Comparison of ENCODE assay signal across 16 cellular contexts in genomic region chr11:64406221-64406946, GRCh38. TPM values are rescaled to one million over a fixed set of nuclear protein-coding genes. Genes with fewer than 3 reads are reported as not detected.
DNase-seq lines count a peak whose midpoint lies in the region; ATAC-seq and TF ChIP-seq lines count a peak whose summit lies in the region.
"Had no signal": no experiment of that assay in that cellular context is flagged by ENCODE, and none has a peak within 500 bp of the region (broad histone marks: within the 10 kb centered on the region; RNA-seq: fewer than 3 reads in every experiment).

No MANE protein-coding gene starts in this region.

- H3K4me3 ChIP-seq in fibroblast of the aortic adventitia (ENCODE audit: low read depth, low read length) (no peak overlapping the region), right lobe of liver (no peak overlapping the region), testis (no peak overlapping the region)
- H3K4me3 ChIP-seq: HAP-1, lung had no signal

- POLR2A ChIA-PET in activated CD8-positive, alpha-beta T cell treated with anti-CD3 and anti-CD28 coated beads, Interleukin-2, amount 10 ng/mL, durations not matched to agents 7 days and 5 days (lab: Charles Lee): no interaction called here

- H3K9me3 Mint-ChIP-seq in activated CD8-positive, alpha-beta T cell treated with anti-CD3 and anti-CD28 coated beads, Interleukin-2, amount 10 ng/mL, durations not matched to agents 7 days and 5 days (ENCODE audit: insufficient read depth): no peaks in the 10 kb centered on the region
- H3K9me3 Mint-ChIP-seq: activated naive CD8-positive, alpha-beta T cell treated with anti-CD3 and anti-CD28 coated beads, Interleukin-2, amount 10 ng/mL, durations not matched to agents 7 days and 5 days had no signal

- CTCF ChIA-PET in activated CD8-positive, alpha-beta T cell treated with anti-CD3 and anti-CD28 coated beads, Interleukin-2, amount 10 ng/mL, durations not matched to agents 7 days and 5 days (lab: Charles Lee): interaction anchor here (0.7 to 1.4 kb wide), 3 partner anchors 42 to 53 kb away, joined by 3 to 5 read pairs (median 3); no protein-coding TSS in a partner anchor

- no peak overlapping the region for H3K4me3 Mint-ChIP-seq in activated CD8-positive, alpha-beta T cell treated with anti-CD3 and anti-CD28 coated beads, Interleukin-2, amount 10 ng/mL, durations not matched to agents 7 days and 5 days
- H3K4me3 Mint-ChIP-seq: activated naive CD8-positive, alpha-beta T cell treated with anti-CD3 and anti-CD28 coated beads, Interleukin-2, amount 10 ng/mL, durations not matched to agents 7 days and 5 days; T-cell had no signal

- intact Hi-C loops in right lobe of liver (cut with DNase I) (no loop called here), testis (cut with DNase I; ENCODE audit: low total_unique reads) (no loop called here)

- H3K9me3 ChIP-seq in right lobe of liver (no peaks in the 10 kb centered on the region), testis (no peaks in the 10 kb centered on the region)

- WGBS in right lobe of liver (ENCODE audit: insufficient coverage, low coverage, low lambda C conversion rate, missing lambda C conversion rate): 48% methylated on average over 3 of the region's 10 CpGs
- WGBS in testis, 2 donors: 48 to 51% methylated on average over 8 to 10 of the region's 10 CpGs

- H3K27ac Mint-ChIP-seq in activated CD8-positive, alpha-beta T cell treated with anti-CD3 and anti-CD28 coated beads, Interleukin-2, amount 10 ng/mL, durations not matched to agents 7 days and 5 days: no peak overlapping the region
- H3K27ac Mint-ChIP-seq: activated naive CD8-positive, alpha-beta T cell treated with anti-CD3 and anti-CD28 coated beads, Interleukin-2, amount 10 ng/mL, durations not matched to agents 7 days and 5 days; T-cell had no signal

- TF ChIP-seq CTCF in fibroblast of the aortic adventitia (IDR thresholded peaks at IDR 0.05; ENCODE audit: insufficient read depth, low read length): no peak
- no peak for TF ChIP-seq CTCF in right lobe of liver (IDR thresholded peaks at IDR 0.05)
- no peak for TF ChIP-seq CTCF in testis (IDR thresholded peaks at IDR 0.05)

- no peaks in the 10 kb centered on the region for H3K4me1 Mint-ChIP-seq in activated CD8-positive, alpha-beta T cell treated with anti-CD3 and anti-CD28 coated beads, Interleukin-2, amount 10 ng/mL, durations not matched to agents 7 days and 5 days (ENCODE audit: low read depth)
- H3K4me1 Mint-ChIP-seq: activated naive CD8-positive, alpha-beta T cell treated with anti-CD3 and anti-CD28 coated beads, Interleukin-2, amount 10 ng/mL, durations not matched to agents 7 days and 5 days had no signal

- H3K4me1 ChIP-seq in right lobe of liver (no peaks in the 10 kb centered on the region), testis (peaks cover 12% of the 10 kb centered on the region)
- H3K4me1 ChIP-seq: HAP-1 had no signal

- ATAC-seq in right lobe of liver: peak; percentile 18 to 41 (median 32)
- no peak for ATAC-seq in activated CD8-positive, alpha-beta T cell treated with anti-CD3 and anti-CD28 coated beads, Interleukin-2, amount 10 ng/mL, durations not matched to agents 7 days and 5 days
- ATAC-seq: activated CD4-positive, CD25-positive, alpha-beta regulatory T cell treated with anti-CD3 and anti-CD28 coated beads, Interleukin-2, amount 50 U/mL, for 24 hours; Panc1; T-cell had no signal

- TF ChIP-seq POLR2A in right lobe of liver (IDR thresholded peaks at IDR 0.05) (no peak), testis (IDR thresholded peaks at IDR 0.05) (no peak)

- no peaks in the 10 kb centered on the region for H3K36me3 Mint-ChIP-seq in activated CD8-positive, alpha-beta T cell treated with anti-CD3 and anti-CD28 coated beads, Interleukin-2, amount 10 ng/mL, durations not matched to agents 7 days and 5 days (ENCODE audit: low read depth)
- H3K36me3 Mint-ChIP-seq: activated naive CD8-positive, alpha-beta T cell treated with anti-CD3 and anti-CD28 coated beads, Interleukin-2, amount 10 ng/mL, durations not matched to agents 7 days and 5 days; T-cell had no signal

- H3K36me3 ChIP-seq in right lobe of liver (no peaks in the 10 kb centered on the region), testis (ENCODE audit: low read depth, missing control alignments) (no peaks in the 10 kb centered on the region)
- H3K36me3 ChIP-seq: HAP-1 had no signal

- DNase-seq in SK-N-DZ (ENCODE audit: low spot score): peak; percentile 68
- peak; percentile 38 for DNase-seq in fibroblast of the aortic adventitia (ENCODE audit: low read depth)
- peak in 1 of 3 donors; percentile 52 for DNase-seq in right lobe of liver
- DNase-seq in testis: peak; percentile 59
- DNase-seq in stimulated activated CD4-positive, alpha-beta T cell treated with anti-CD3 and anti-CD28 coated beads, Interleukin-2, amount 100 ng/mL, for 24 hours: no peak
- no peak for DNase-seq in activated CD8-positive, alpha-beta T cell treated with anti-CD3 and anti-CD28 coated beads, Interleukin-2, amount 10 ng/mL, durations not matched to agents 7 days and 5 days
- DNase-seq in T-helper 2 cell: no peak
- DNase-seq: activated naive CD8-positive, alpha-beta T cell treated with anti-CD3 and anti-CD28 coated beads, Interleukin-2, amount 10 ng/mL, durations not matched to agents 7 days and 5 days; activated T-cell treated with anti-CD3 and anti-CD28 coated beads for 4 hours; KG1; T-cell had no signal

- H3K27me3 ChIP-seq in right lobe of liver: no peaks in the 10 kb centered on the region
- H3K27me3 ChIP-seq in testis: no peaks in the 10 kb centered on the region

- H3K27ac ChIP-seq in right lobe of liver: no peak overlapping the region
- no peak overlapping the region for H3K27ac ChIP-seq in testis
- H3K27ac ChIP-seq: epithelial cell of prostate had no signal

- peaks cover 15% of the 10 kb centered on the region for H3K27me3 Mint-ChIP-seq in activated CD8-positive, alpha-beta T cell treated with anti-CD3 and anti-CD28 coated beads, Interleukin-2, amount 10 ng/mL, durations not matched to agents 7 days and 5 days (ENCODE audit: low read depth)

RNA-seq across cellular contexts. Expression of gene RPS6KA4, which starts 47.4 kb away (rescaled TPM):
- 10.3 and 11.4 TPM in 2 replicates for polyA plus RNA-seq in SK-N-DZ (2014; cell fraction: cytosol; rRNA removed)
- polyA plus RNA-seq in SK-N-DZ (2014; cell fraction: nucleus; rRNA removed): 15.5 and 24.3 TPM in 2 replicates
- total RNA-seq in fibroblast of the aortic adventitia (ENCODE audit: low replicate concordance) (47.3 and 72.1 TPM in 2 replicates), right lobe of liver (10 to 100 TPM in 3 of 6 experiments, 1 to 10 TPM in 3; 6.6 to 17.9 (median 10.3) TPM), testis (10 to 100 TPM; 15.6 TPM)
- polyA plus RNA-seq in testis (ENCODE audit: insufficient read depth, low read depth, low replicate concordance): 9.2 TPM
- 10 to 100 TPM; 39.0 to 42.3 TPM for total RNA-seq in activated CD8-positive, alpha-beta T cell treated with anti-CD3 and anti-CD28 coated beads, Interleukin-2, amount 10 ng/mL, durations not matched to agents 7 days and 5 days

Comparison
In these comparisons a context has a peak if more than half of its experiments do, and no peak if none do; other contexts are left out.
1. DNase-seq: peak in SK-N-DZ (single experiment), fibroblast of the aortic adventitia (single experiment) and testis (single experiment); none in stimulated activated CD4-positive, alpha-beta T cell treated with anti-CD3 and anti-CD28 coated beads, Interleukin-2, amount 100 ng/mL, for 24 hours (0 of 2), activated CD8-positive, alpha-beta T cell treated with anti-CD3 and anti-CD28 coated beads, Interleukin-2, amount 10 ng/mL, durations not matched to agents 7 days and 5 days (single experiment) and T-helper 2 cell (0 of 5).